Comparison of ENCODE assay signal across 2 cellular contexts in genomic region chr19:4266253-4267000, GRCh38.
TF ChIP-seq lines count a peak whose summit lies in the region.

No MANE protein-coding gene starts in this region.

TF ChIP-seq in SK-N-SH treated with all-trans-retinoic acid at 6 μM for 48 hours, 23 proteins besides CTCF, POLR2A, EP300 and RAD21:
- TF ChIP-seq, protein P1, sequence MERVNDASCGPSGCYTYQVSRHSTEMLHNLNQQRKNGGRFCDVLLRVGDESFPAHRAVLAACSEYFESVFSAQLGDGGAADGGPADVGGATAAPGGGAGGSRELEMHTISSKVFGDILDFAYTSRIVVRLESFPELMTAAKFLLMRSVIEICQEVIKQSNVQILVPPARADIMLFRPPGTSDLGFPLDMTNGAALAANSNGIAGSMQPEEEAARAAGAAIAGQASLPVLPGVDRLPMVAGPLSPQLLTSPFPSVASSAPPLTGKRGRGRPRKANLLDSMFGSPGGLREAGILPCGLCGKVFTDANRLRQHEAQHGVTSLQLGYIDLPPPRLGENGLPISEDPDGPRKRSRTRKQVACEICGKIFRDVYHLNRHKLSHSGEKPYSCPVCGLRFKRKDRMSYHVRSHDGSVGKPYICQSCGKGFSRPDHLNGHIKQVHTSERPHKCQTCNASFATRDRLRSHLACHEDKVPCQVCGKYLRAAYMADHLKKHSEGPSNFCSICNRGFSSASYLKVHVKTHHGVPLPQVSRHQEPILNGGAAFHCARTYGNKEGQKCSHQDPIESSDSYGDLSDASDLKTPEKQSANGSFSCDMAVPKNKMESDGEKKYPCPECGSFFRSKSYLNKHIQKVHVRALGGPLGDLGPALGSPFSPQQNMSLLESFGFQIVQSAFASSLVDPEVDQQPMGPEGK (CRISPR knock-in tag; IDR thresholded peaks at IDR 0.05; ENCODE audit: borderline replicate concordance), result no peak
- peak; percentile 98 for TF ChIP-seq ZFP3 (CRISPR knock-in tag; IDR thresholded peaks at IDR 0.05)

TF ChIP-seq in SK-N-SH, 30 proteins besides CTCF, POLR2A, EP300 and RAD21 (continued from another document):
- TF ChIP-seq, protein P2, sequence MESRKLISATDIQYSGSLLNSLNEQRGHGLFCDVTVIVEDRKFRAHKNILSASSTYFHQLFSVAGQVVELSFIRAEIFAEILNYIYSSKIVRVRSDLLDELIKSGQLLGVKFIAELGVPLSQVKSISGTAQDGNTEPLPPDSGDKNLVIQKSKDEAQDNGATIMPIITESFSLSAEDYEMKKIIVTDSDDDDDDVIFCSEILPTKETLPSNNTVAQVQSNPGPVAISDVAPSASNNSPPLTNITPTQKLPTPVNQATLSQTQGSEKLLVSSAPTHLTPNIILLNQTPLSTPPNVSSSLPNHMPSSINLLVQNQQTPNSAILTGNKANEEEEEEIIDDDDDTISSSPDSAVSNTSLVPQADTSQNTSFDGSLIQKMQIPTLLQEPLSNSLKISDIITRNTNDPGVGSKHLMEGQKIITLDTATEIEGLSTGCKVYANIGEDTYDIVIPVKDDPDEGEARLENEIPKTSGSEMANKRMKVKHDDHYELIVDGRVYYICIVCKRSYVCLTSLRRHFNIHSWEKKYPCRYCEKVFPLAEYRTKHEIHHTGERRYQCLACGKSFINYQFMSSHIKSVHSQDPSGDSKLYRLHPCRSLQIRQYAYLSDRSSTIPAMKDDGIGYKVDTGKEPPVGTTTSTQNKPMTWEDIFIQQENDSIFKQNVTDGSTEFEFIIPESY (IDR thresholded peaks at IDR 0.05; ENCODE audit: borderline replicate concordance, low read depth), result no peak
- TF ChIP-seq TAF1 (IDR thresholded peaks at IDR 0.05; ENCODE audit: borderline replicate concordance, low read depth, low read length), result no peak
